Comparison of ENCODE assay signal across 15 cellular contexts in the genomic region with DNA sequence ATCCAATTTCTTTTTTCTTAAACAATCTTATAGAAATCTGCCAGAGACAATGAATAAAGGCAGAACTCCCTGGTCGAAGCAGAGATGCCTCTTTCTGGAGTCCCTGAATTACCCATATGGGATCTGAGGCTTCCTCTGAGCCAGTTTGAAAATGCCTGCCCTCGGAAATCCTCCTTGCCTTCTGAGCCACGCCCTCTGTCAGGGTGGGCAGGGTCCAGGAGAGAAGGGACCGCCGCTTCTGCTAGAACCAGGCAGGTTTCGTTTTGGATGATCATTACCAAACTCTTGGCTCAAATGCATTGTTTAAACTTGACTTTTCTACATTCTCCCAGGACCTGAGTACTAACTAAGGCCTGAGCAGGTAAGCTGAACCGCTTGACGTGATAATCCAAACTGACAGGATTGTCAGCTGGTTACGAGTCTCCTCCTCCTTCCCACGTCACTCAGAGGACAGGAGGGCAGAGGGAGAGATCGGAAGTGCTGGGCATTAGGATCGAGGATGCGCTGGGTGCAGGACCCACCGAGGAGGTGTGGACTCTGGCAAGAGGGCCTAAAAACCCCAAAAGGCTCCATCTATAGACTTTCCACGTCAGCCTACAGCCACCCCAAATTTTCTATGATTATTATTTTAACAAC.
DNase-seq lines count a peak whose midpoint lies in the region; ATAC-seq, FAIRE-seq and TF ChIP-seq lines count a peak whose summit lies in the region.
"Had no signal": no experiment of that assay in that cellular context is flagged by ENCODE, and none has a peak within 500 bp of the region (broad histone marks: within the 10 kb centered on the region; RNA-seq: fewer than 3 reads in every experiment).

No MANE protein-coding gene starts in this region.

- H3K27ac ChIP-seq in caudate nucleus (ENCODE audit: low read depth, low read length) (peak overlapping the region; percentile 53), sigmoid colon (peak overlapping the region; percentile 69 to 85 (median 80))
- H3K27ac ChIP-seq in CD8-positive, alpha-beta memory T cell (ENCODE audit: low read depth, low read length), result no peak overlapping the region
- H3K27ac ChIP-seq: brain microvascular endothelial cell had no signal

- no peak overlapping the region for H3K27ac Mint-ChIP-seq in CD8-positive, alpha-beta memory T cell

- DNase-seq in HTR-8/SVneo (ENCODE audit: insufficient read length, low spot score), result no peak
- peak in 4 of 61 donors; percentile 21 to 66 (median 30) for DNase-seq in caudate nucleus (lab: John Stamatoyannopoulos, UW)
- DNase-seq in left lobe of liver (ENCODE audit: low spot score), result no peak
- peak; percentile 81 for DNase-seq in sigmoid colon
- DNase-seq in GM19239 (ENCODE audit: insufficient read length, low spot score), result no peak
- DNase-seq in NCI-H748 treated with DMSO at 0.1 percent for 48 hours (lab: John Stamatoyannopoulos, UW), result no peak
- DNase-seq in CD8-positive, alpha-beta memory T cell, result no peak
- DNase-seq: activated CD4-positive, alpha-beta T cell treated with anti-CD3 and anti-CD28 coated beads for 4 hours; activated naive CD4-positive, alpha-beta T cell treated with anti-CD3 and anti-CD28 coated beads, Interleukin-2, amount 50 U/mL, for 16 hours; brain microvascular endothelial cell; COR-L47; PC-3; stimulated activated CD4-positive, alpha-beta T cell treated with anti-CD3 and anti-CD28 coated beads, Interleukin-2, amount 100 ng/mL, for 24 hours had no signal

- peaks cover 0 to 44% (median 24%) of the 10 kb centered on the region in 4 donors for H3K4me1 ChIP-seq in sigmoid colon
- no peaks in the 10 kb centered on the region for H3K4me1 ChIP-seq in CD8-positive, alpha-beta memory T cell (ENCODE audit: insufficient read depth, low read length)

- H3K9me3 Mint-ChIP-seq in CD8-positive, alpha-beta memory T cell, result no peaks in the 10 kb centered on the region

- H3K27me3 ChIP-seq in sigmoid colon, result no peaks in the 10 kb centered on the region
- H3K27me3 ChIP-seq in CD8-positive, alpha-beta memory T cell (ENCODE audit: insufficient read depth, low read length, poor library complexity, severe bottlenecking), result no peaks in the 10 kb centered on the region
- H3K27me3 ChIP-seq: brain microvascular endothelial cell had no signal

- H3K27me3 Mint-ChIP-seq in CD8-positive, alpha-beta memory T cell, result peaks cover 8 to 32% of the 10 kb centered on the region in 2 donors

- FAIRE-seq in HTR-8/SVneo (lab: Jason Lieb, UNC), result peak; percentile 67
- FAIRE-seq in GM19239 (lab: Jason Lieb, UNC), result no peak

- no peak overlapping the region for H3K4me3 Mint-ChIP-seq in CD8-positive, alpha-beta memory T cell

- CTCF ChIA-PET in CD8-positive, alpha-beta memory T cell (lab: Charles Lee), result no interaction called here

- peak; percentile 13 for ATAC-seq in left lobe of liver
- no peak for ATAC-seq in HG02938 (IDR thresholded peaks at IDR 0.05; ENCODE audit: unreplicated experiment)
- ATAC-seq: PC-3 had no signal

- no peaks in the 10 kb centered on the region for H3K4me1 Mint-ChIP-seq in CD8-positive, alpha-beta memory T cell

- H3K36me3 Mint-ChIP-seq in CD8-positive, alpha-beta memory T cell, result no peaks in the 10 kb centered on the region

- POLR2A ChIA-PET in CD8-positive, alpha-beta memory T cell (lab: Charles Lee), result no interaction called here

- TF ChIP-seq CTCF in sigmoid colon (IDR thresholded peaks at IDR 0.05), result no peak

- peak overlapping the region; percentile 15 to 35 (median 28) for H3K4me3 ChIP-seq in sigmoid colon
- no peak overlapping the region for H3K4me3 ChIP-seq in CD8-positive, alpha-beta memory T cell (ENCODE audit: low read length)
- H3K4me3 ChIP-seq: dorsolateral prefrontal cortex had no signal

- intact Hi-C loops in sigmoid colon (cut with DNase I), result loop anchor here (2.0 kb wide), 1 partner anchor 79 kb away; no protein-coding TSS in a partner anchor

- no peak for TF ChIP-seq EP300 in sigmoid colon (IDR thresholded peaks at IDR 0.05)

- WGBS in sigmoid colon, 2 donors, result 14 to 55% methylated on average over 15 of the region's 15 CpGs

- TF ChIP-seq POLR2A in sigmoid colon (IDR thresholded peaks at IDR 0.05), result peak in 1 of 2 donors; percentile 16

- no peaks in the 10 kb centered on the region for H3K36me3 ChIP-seq in sigmoid colon
- H3K36me3 ChIP-seq in CD8-positive, alpha-beta memory T cell (ENCODE audit: insufficient read depth, low read length), result no peaks in the 10 kb centered on the region
- H3K36me3 ChIP-seq: brain microvascular endothelial cell had no signal

- no peaks in the 10 kb centered on the region for H3K9me3 ChIP-seq in sigmoid colon
- H3K9me3 ChIP-seq in CD8-positive, alpha-beta memory T cell (ENCODE audit: low read length), result no peaks in the 10 kb centered on the region
